1 cellular context compared by ENCODE assay signal in the genomic region with DNA sequence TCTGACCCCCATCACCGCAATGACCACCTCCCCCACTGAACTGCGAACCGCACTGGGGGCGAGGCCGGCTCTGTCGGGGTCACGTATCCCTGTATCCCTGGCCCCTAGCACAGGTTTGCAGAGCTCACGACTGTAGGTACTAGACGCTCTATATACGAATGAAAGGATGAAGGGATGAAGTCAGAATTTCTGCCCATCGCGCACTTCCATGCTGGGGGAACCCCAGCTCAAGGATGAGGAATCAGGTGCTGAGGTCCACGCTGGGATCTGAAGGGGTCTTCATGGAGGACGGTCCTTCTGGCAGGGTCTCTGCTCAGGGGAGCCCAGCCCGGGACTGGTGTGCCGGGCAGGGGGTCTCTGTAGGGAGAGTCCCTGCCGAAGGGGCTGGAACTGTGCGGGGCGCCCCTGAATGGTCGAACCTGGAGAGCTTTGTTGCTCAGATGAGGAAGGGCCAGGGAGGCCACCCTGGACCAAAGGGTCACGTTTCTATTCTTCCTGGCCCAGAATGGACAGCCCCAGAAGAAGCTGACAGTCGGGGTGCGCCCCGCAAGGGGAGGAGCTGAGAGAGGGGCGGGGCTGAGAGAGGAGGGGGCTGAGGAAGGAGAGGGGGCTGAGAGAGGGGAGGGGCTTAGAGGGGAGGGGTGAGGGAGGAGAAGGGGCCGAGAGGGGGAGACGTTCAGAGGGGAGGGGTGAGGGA.
TF ChIP-seq lines count a peak whose summit lies in the region.

No MANE protein-coding gene starts in this region.

TF ChIP-seq in SK-N-SH, 30 proteins besides CTCF, POLR2A, EP300 and RAD21 (continued from another document):
- TF ChIP-seq, protein P1, sequence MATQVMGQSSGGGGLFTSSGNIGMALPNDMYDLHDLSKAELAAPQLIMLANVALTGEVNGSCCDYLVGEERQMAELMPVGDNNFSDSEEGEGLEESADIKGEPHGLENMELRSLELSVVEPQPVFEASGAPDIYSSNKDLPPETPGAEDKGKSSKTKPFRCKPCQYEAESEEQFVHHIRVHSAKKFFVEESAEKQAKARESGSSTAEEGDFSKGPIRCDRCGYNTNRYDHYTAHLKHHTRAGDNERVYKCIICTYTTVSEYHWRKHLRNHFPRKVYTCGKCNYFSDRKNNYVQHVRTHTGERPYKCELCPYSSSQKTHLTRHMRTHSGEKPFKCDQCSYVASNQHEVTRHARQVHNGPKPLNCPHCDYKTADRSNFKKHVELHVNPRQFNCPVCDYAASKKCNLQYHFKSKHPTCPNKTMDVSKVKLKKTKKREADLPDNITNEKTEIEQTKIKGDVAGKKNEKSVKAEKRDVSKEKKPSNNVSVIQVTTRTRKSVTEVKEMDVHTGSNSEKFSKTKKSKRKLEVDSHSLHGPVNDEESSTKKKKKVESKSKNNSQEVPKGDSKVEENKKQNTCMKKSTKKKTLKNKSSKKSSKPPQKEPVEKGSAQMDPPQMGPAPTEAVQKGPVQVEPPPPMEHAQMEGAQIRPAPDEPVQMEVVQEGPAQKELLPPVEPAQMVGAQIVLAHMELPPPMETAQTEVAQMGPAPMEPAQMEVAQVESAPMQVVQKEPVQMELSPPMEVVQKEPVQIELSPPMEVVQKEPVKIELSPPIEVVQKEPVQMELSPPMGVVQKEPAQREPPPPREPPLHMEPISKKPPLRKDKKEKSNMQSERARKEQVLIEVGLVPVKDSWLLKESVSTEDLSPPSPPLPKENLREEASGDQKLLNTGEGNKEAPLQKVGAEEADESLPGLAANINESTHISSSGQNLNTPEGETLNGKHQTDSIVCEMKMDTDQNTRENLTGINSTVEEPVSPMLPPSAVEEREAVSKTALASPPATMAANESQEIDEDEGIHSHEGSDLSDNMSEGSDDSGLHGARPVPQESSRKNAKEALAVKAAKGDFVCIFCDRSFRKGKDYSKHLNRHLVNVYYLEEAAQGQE (IDR thresholded peaks at IDR 0.05; ENCODE audit: low read depth, low read length), result no peak
- TF ChIP-seq, protein P2, sequence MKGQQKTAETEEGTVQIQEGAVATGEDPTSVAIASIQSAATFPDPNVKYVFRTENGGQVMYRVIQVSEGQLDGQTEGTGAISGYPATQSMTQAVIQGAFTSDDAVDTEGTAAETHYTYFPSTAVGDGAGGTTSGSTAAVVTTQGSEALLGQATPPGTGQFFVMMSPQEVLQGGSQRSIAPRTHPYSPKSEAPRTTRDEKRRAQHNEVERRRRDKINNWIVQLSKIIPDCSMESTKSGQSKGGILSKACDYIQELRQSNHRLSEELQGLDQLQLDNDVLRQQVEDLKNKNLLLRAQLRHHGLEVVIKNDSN (IDR thresholded peaks at IDR 0.05; ENCODE audit: borderline replicate concordance, low read depth), result no peak
- TF ChIP-seq CHD2 (IDR thresholded peaks at IDR 0.05; ENCODE audit: low read length, partially characterized antibody), result no peak
- no peak for TF ChIP-seq JUND (IDR thresholded peaks at IDR 0.05)
- TF ChIP-seq MXI1 (IDR thresholded peaks at IDR 0.05; ENCODE audit: low read depth, low read length), result no peak
- TF ChIP-seq, protein P3, sequence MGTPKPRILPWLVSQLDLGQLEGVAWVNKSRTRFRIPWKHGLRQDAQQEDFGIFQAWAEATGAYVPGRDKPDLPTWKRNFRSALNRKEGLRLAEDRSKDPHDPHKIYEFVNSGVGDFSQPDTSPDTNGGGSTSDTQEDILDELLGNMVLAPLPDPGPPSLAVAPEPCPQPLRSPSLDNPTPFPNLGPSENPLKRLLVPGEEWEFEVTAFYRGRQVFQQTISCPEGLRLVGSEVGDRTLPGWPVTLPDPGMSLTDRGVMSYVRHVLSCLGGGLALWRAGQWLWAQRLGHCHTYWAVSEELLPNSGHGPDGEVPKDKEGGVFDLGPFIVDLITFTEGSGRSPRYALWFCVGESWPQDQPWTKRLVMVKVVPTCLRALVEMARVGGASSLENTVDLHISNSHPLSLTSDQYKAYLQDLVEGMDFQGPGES (IDR thresholded peaks at IDR 0.05; ENCODE audit: low read depth, low read length), result no peak
- no peak for TF ChIP-seq FOXM1 (IDR thresholded peaks at IDR 0.05; ENCODE audit: low read depth)
- TF ChIP-seq RCOR1 (IDR thresholded peaks at IDR 0.05; ENCODE audit: low read length), result no peak
- TF ChIP-seq FOXJ3 (CRISPR knock-in tag; IDR thresholded peaks at IDR 0.05), result no peak
- TF ChIP-seq TAF1 (IDR thresholded peaks at IDR 0.05; ENCODE audit: borderline replicate concordance, low read depth, low read length), result no peak
- TF ChIP-seq MEF2A (IDR thresholded peaks at IDR 0.05; ENCODE audit: borderline replicate concordance, low read depth), result no peak
- no peak for TF ChIP-seq SIN3A (IDR thresholded peaks at IDR 0.05; ENCODE audit: borderline replicate concordance, low read depth, low read length)
